13 cellular contexts compared by ENCODE assay signal in the genomic region with DNA sequence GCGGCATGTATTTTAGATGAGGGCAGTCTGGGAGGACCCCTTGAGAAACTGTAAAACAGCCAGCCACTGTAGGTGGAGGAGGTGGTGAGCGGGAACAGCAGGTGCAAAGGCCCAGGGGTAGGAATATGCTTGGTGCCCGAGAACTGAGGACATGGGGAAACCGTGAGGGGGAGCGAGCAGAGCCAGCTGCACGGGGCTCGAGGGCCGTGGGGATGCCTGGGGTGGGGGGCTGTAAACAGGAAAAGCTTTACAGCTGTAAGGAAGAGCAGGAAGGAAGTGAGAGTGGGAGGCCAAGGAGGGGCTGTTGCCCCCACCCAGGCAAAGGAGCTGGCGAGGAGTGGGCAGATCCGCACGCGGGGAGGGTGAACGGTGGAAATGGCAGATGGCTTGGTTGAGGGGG. TPM values are rescaled to one million over a fixed set of nuclear protein-coding genes. Genes with fewer than 3 reads are reported as not detected.
DNase-seq lines count a peak whose midpoint lies in the region; ATAC-seq, FAIRE-seq and TF ChIP-seq lines count a peak whose summit lies in the region.
"Had no signal": no experiment of that assay in that cellular context is flagged by ENCODE, and none has a peak within 500 bp of the region (broad histone marks: within the 10 kb centered on the region; RNA-seq: fewer than 3 reads in every experiment).

No MANE protein-coding gene starts in this region.

- DNase-seq in MCF 10A (ENCODE audit: unreplicated experiment) (no peak), mammary epithelial cell (no peak), type B pancreatic cell (ENCODE audit: extremely low spot score, unreplicated experiment) (no peak), small intestine (no peak), BE2C (no peak), omental fat pad (ENCODE audit: low spot score) (no peak)
- DNase-seq: activated naive CD4-positive, alpha-beta T cell treated with anti-CD3 and anti-CD28 coated beads, Interleukin-2, amount 10 ng/mL, durations not matched to agents 7 days and 5 days; nephron progenitor cell; stimulated activated CD4-positive, alpha-beta T cell treated with anti-CD3 and anti-CD28 coated beads, Interleukin-12 subunit alpha, Interleukin-12 subunit beta, amount 100 ng/mL, for 4 hours had no signal

- H3K27me3 ChIP-seq in mammary epithelial cell (ENCODE audit: insufficient read depth, low read length) (no peaks in the 10 kb centered on the region), small intestine (ENCODE audit: control insufficient read depth in 2 of 2, insufficient read depth in 2 of 2, low read length in 2 of 2) (no peaks in the 10 kb centered on the region), BE2C (no peaks in the 10 kb centered on the region)

- BruUV-seq in MCF 10A (replicated peaks; lab: Mats Ljungman, UMichigan), result no TSS peak
- no TSS peak for BruUV-seq in mammary epithelial cell (replicated peaks; lab: Mats Ljungman, UMichigan)

- FAIRE-seq in small intestine (lab: Jason Lieb, UNC), result no peak
- FAIRE-seq: GM12892, GM19239 had no signal

- peaks cover 48% of the 10 kb centered on the region for H3K4me1 ChIP-seq in mammary epithelial cell (ENCODE audit: insufficient read depth, low read length)
- H3K4me1 ChIP-seq in small intestine (ENCODE audit: control insufficient read depth in 2 of 2, insufficient read depth in 1 of 2, low read depth in 1 of 2, low read length in 1 of 2), result peaks cover 5 to 11% of the 10 kb centered on the region in 2 donors
- peaks cover 46% of the 10 kb centered on the region for H3K4me1 ChIP-seq in BE2C

- CTCF ChIA-PET in MCF 10A (lab: Yijun Ruan, JAX) (interaction anchor here (0.6 to 1.1 kb wide), 3 partner anchors 10 to 1409 kb away, joined by 3 to 4 read pairs (median 3); no protein-coding TSS in a partner anchor), mammary epithelial cell (lab: Charles Lee; ENCODE audit: low non-redundant PET) (no interaction called here)

- H3K9me3 ChIP-seq in mammary epithelial cell (replicated peaks; ENCODE audit: insufficient read depth, low read length) (no peaks in the 10 kb centered on the region), small intestine (ENCODE audit: control insufficient read depth, low read depth) (no peaks in the 10 kb centered on the region), BE2C (no peaks in the 10 kb centered on the region)

- POLR2A ChIA-PET in MCF 10A (lab: Yijun Ruan, JAX), result interaction anchor here (1.4 kb wide), 1 partner anchor 19 kb away, joined by 3 read pairs; no protein-coding TSS in a partner anchor

- H2AFZ ChIP-seq in mammary epithelial cell (ENCODE audit: low read depth, low read length), result no peak overlapping the region

- H3K27ac Mint-ChIP-seq in MCF 10A (ENCODE audit: low read depth, unreplicated experiment) (peak overlapping the region; percentile 23), nephron (peak overlapping the region; percentile 78 to 95 (median 83)), type B pancreatic cell (peak overlapping the region; percentile 29)
- H3K27ac Mint-ChIP-seq: activated naive CD4-positive, alpha-beta T cell treated with anti-CD3 and anti-CD28 coated beads, Interleukin-2, amount 10 ng/mL, durations not matched to agents 7 days and 5 days had no signal

- no peak overlapping the region for H3K9ac ChIP-seq in mammary epithelial cell (ENCODE audit: insufficient read depth, low read length)

- in situ Hi-C loops in mammary epithelial cell (cut with MboI; ENCODE audit: low sequenced_read_pairs in 2 of 2), result no loop called here

- H3K27ac ChIP-seq in mammary epithelial cell (ENCODE audit: insufficient read depth, low read depth, low read length) (no peak overlapping the region), cingulate gyrus (ENCODE audit: low read depth, low read length) (peak overlapping the region; percentile 29), small intestine (ENCODE audit: low read depth in 1 of 2, low read length in 1 of 2) (peak overlapping the region in 1 of 2 donors; percentile 69)

- H3K9me3 Mint-ChIP-seq in MCF 10A (ENCODE audit: unreplicated experiment), result no peaks in the 10 kb centered on the region
- H3K9me3 Mint-ChIP-seq in nephron, result no peaks in the 10 kb centered on the region
- no peaks in the 10 kb centered on the region for H3K9me3 Mint-ChIP-seq in type B pancreatic cell
- H3K9me3 Mint-ChIP-seq: activated naive CD4-positive, alpha-beta T cell treated with anti-CD3 and anti-CD28 coated beads, Interleukin-2, amount 10 ng/mL, durations not matched to agents 7 days and 5 days; nephron progenitor cell had no signal

- peaks cover 39% of the 10 kb centered on the region for H3K4me1 Mint-ChIP-seq in MCF 10A (ENCODE audit: insufficient read depth, unreplicated experiment)
- peaks cover 89% of the 10 kb centered on the region for H3K4me1 Mint-ChIP-seq in nephron
- H3K4me1 Mint-ChIP-seq in type B pancreatic cell (ENCODE audit: unreplicated experiment), result peaks cover 59% of the 10 kb centered on the region

- no peaks in the 10 kb centered on the region for H3K27me3 Mint-ChIP-seq in MCF 10A (ENCODE audit: insufficient read depth, unreplicated experiment)
- H3K27me3 Mint-ChIP-seq in nephron (ENCODE audit: low read depth), result peaks cover 4% of the 10 kb centered on the region
- no peaks in the 10 kb centered on the region for H3K27me3 Mint-ChIP-seq in type B pancreatic cell

- no peak for ATAC-seq in omental fat pad (ENCODE audit: low FRiP score)

- dilution Hi-C loops in mammary epithelial cell (cut with HindIII; ENCODE audit: low sequenced_read_pairs), result no loop called here

- H3K36me3 Mint-ChIP-seq in MCF 10A (ENCODE audit: insufficient read depth, unreplicated experiment), result no peaks in the 10 kb centered on the region
- H3K36me3 Mint-ChIP-seq in nephron (ENCODE audit: low read depth), result no peaks in the 10 kb centered on the region
- H3K36me3 Mint-ChIP-seq in type B pancreatic cell, result peaks cover 4% of the 10 kb centered on the region
- H3K36me3 Mint-ChIP-seq: activated naive CD4-positive, alpha-beta T cell treated with anti-CD3 and anti-CD28 coated beads, Interleukin-2, amount 10 ng/mL, durations not matched to agents 7 days and 5 days had no signal

- peaks cover 98% of the 10 kb centered on the region for H3K79me2 ChIP-seq in mammary epithelial cell (ENCODE audit: insufficient read depth, low read length)

- H3K4me3 Mint-ChIP-seq in MCF 10A (ENCODE audit: unreplicated experiment), result no peak overlapping the region
- H3K4me3 Mint-ChIP-seq in nephron, result no peak overlapping the region
- no peak overlapping the region for H3K4me3 Mint-ChIP-seq in type B pancreatic cell
- H3K4me3 Mint-ChIP-seq: activated naive CD4-positive, alpha-beta T cell treated with anti-CD3 and anti-CD28 coated beads, Interleukin-2, amount 10 ng/mL, durations not matched to agents 7 days and 5 days; nephron progenitor cell had no signal

- no peak overlapping the region for H3K4me2 ChIP-seq in mammary epithelial cell (ENCODE audit: insufficient read depth, low read depth, low read length)

- no peak for TF ChIP-seq CTCF in MCF 10A (IDR thresholded peaks at IDR 0.05; ENCODE audit: unreplicated experiment)
- no peak for TF ChIP-seq CTCF in mammary epithelial cell (conservative IDR thresholded peaks at IDR 0.05 in 1 of 2, IDR thresholded peaks at IDR 0.05 in 1 of 2; ENCODE audit: extremely low read depth in 1 of 2, insufficient read depth in 1 of 2, low read depth in 1 of 2, low read length in 2 of 2)
- TF ChIP-seq CTCF in nephron (IDR thresholded peaks at IDR 0.05; ENCODE audit: unreplicated experiment in 3 of 3), result no peak
- no peak for TF ChIP-seq CTCF in type B pancreatic cell (conservative IDR thresholded peaks at IDR 0.05)
- no peak for TF ChIP-seq CTCF in BE2C (IDR thresholded peaks at IDR 0.05; ENCODE audit: low read depth, low read length)
- TF ChIP-seq CTCF in omental fat pad (IDR thresholded peaks at IDR 0.05), result no peak

- H3K36me3 ChIP-seq in mammary epithelial cell (ENCODE audit: insufficient read depth, low read length), result no peaks in the 10 kb centered on the region
- no peaks in the 10 kb centered on the region for H3K36me3 ChIP-seq in small intestine (ENCODE audit: control insufficient read depth in 2 of 2, insufficient read depth in 2 of 2, low read length in 2 of 2)
- no peaks in the 10 kb centered on the region; the same call in 1 of the 2 replicates for H3K36me3 ChIP-seq in BE2C

- H4K20me1 ChIP-seq in mammary epithelial cell (ENCODE audit: insufficient read depth, low read length), result no peaks in the 10 kb centered on the region

- WGBS in mammary epithelial cell (ENCODE audit: low coverage, missing lambda C conversion rate), result 100% methylated on average over 2 of the region's 13 CpGs
- WGBS in small intestine, 3 donors, result 70 to 84% (median 81%) methylated on average over 13 of the region's 13 CpGs

- no peak overlapping the region for H3K4me3 ChIP-seq in mammary epithelial cell (replicated peaks in 1 of 3; ENCODE audit: insufficient read depth in 1 of 3, low read depth in 2 of 3, low read length in 3 of 3)
- H3K4me3 ChIP-seq in small intestine (ENCODE audit: low read depth in 1 of 2, low read length in 2 of 2), result no peak overlapping the region
- no peak overlapping the region for H3K4me3 ChIP-seq in BE2C (ENCODE audit: low read depth, low read length)

- intact Hi-C loops in MCF 10A (cut with micrococcal nuclease) (no loop called here), mammary epithelial cell (cut with micrococcal nuclease) (no loop called here)

RNA-seq across cellular contexts. Expression of gene ZMIZ1, which starts 34.3 kb away (rescaled TPM):
- 15.5 and 20.3 TPM in 2 replicates for total RNA-seq in MCF 10A (2022)
- total RNA-seq in mammary epithelial cell, result 10 to 100 TPM; 22.3 to 25.0 TPM
- polyA plus RNA-seq in mammary epithelial cell, result 5.9 TPM
- 16.3 TPM for polyA minus RNA-seq in mammary epithelial cell
- total RNA-seq in type B pancreatic cell (ENCODE audit: low replicate concordance), result 62.2 and 102 TPM in 2 replicates
- polyA plus RNA-seq in small intestine, result 10 to 100 TPM; 15.1 to 23.0 (median 16.8) TPM
- 175 TPM for polyA plus RNA-seq in BE2C (2012; ENCODE audit: insufficient read depth, insufficient read length, low read depth)
- total RNA-seq in omental fat pad, result 10 to 100 TPM; 24.2 to 64.8 (median 43.1) TPM

Comparison
In these comparisons a context has a peak if more than half of its experiments do, and no peak if none do; other contexts are left out.
1. H3K27ac Mint-ChIP-seq: peak in every context shown above with its lines; median percentile 83 in nephron; 29 in type B pancreatic cell; 23 in MCF 10A.